13 cellular contexts compared by ENCODE assay signal in the genomic region with DNA sequence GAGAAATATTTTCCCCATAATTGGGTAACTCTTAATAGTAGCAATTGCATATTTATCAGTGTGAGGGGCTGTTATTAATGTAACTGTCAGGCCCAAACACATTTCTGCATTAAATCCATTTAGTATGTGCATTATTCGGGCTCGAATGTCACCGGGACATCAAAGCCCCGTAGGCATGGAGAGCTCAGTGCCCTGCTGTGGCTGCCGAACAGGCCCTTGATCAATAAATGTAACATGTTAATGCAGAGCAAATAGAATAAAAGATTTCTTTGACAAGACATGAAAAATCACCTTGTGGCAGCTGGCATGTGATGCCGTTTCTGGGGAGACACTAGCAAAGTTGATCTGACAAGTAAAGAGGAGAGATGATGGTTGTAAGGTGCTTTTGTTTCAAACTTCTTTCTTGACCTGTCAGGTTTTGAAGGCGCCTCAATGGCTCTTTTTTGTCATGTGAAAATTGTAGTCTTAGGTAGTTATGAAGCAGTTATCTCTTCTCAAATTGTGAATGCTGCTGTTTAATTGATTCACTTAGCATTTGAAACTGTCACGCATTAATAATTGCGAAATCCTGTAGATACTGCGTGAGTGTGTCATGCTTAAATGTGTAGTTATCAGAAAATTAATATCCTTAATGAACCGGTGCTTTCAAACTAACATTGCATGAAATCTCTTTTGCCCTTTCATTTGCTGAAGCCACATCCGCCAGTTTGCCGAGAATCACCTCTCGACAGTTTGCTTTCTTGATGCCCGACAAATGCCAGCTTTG. TPM values are rescaled to one million over a fixed set of nuclear protein-coding genes. Genes with fewer than 3 reads are reported as not detected.
DNase-seq lines count a peak whose midpoint lies in the region; TF ChIP-seq lines count a peak whose summit lies in the region.
"Had no signal": no experiment of that assay in that cellular context is flagged by ENCODE, and none has a peak within 500 bp of the region (broad histone marks: within the 10 kb centered on the region; RNA-seq: fewer than 3 reads in every experiment).

No MANE protein-coding gene starts in this region.

- H3K9me3 ChIP-seq in BE2C: no peaks in the 10 kb centered on the region

- TF ChIP-seq CTCF in BE2C (IDR thresholded peaks at IDR 0.05; ENCODE audit: low read depth, low read length) (no peak), GM13977 (IDR thresholded peaks at IDR 0.05; ENCODE audit: extremely low read depth, insufficient read depth, missing control alignments) (no peak)

- no peaks in the 10 kb centered on the region for H3K36me3 ChIP-seq in BE2C

- no peaks in the 10 kb centered on the region for H3K4me1 ChIP-seq in BE2C

- H3K4me3 ChIP-seq in BE2C (ENCODE audit: low read depth, low read length): no peak overlapping the region
- H3K4me3 ChIP-seq: A549 had no signal

- in situ Hi-C loops in GM13977 (cut with MboI; ENCODE audit: low pct_unique_long_range_greater_than_20kb, low sequenced_read_pairs, unreplicated experiment): no loop called here

- no peaks in the 10 kb centered on the region for H3K27me3 ChIP-seq in BE2C

- peak; percentile 53 for DNase-seq in NCI-H748 (lab: John Stamatoyannopoulos, UW; ENCODE audit: unreplicated experiment)
- DNase-seq in NCI-H748 treated with DMSO at 0.1 percent for 48 hours (lab: John Stamatoyannopoulos, UW): no peak
- DNase-seq in NCI-H146 treated with DMSO at 0.1 percent for 48 hours (lab: John Stamatoyannopoulos, UW; ENCODE audit: unreplicated experiment): peak; percentile 53
- peak; percentile 22 for DNase-seq in foreskin melanocyte
- peak; percentile 44 for DNase-seq in retina
- no peak for DNase-seq in activated naive CD4-positive, alpha-beta T cell treated with Interleukin-2 at 50 U/mL for 16 hours
- DNase-seq in BE2C: no peak
- DNase-seq in GM13977 (ENCODE audit: low spot score): no peak
- DNase-seq: DMS53, MM.1S, NCI-H82, SIG-M5 had no signal

RNA-seq across cellular contexts. Expression of a gene that starts 19.4 kb away (rescaled TPM):
- 1.4 TPM for polyA plus RNA-seq in BE2C (2012; ENCODE audit: insufficient read depth, insufficient read length, low read depth)

RNA-seq across cellular contexts. Expression of a gene that starts 49.3 kb away (rescaled TPM):
- 21.6 TPM for polyA plus RNA-seq in BE2C (2012; ENCODE audit: insufficient read depth, insufficient read length, low read depth)

Comparison
In these comparisons a context has a peak if more than half of its experiments do, and no peak if none do; other contexts are left out.
1. DNase-seq: peak in NCI-H748 (single experiment), NCI-H146 treated with DMSO at 0.1 percent for 48 hours (single experiment), foreskin melanocyte (single experiment) and retina (single experiment); none in NCI-H748 treated with DMSO at 0.1 percent for 48 hours (single experiment), activated naive CD4-positive, alpha-beta T cell treated with Interleukin-2 at 50 U/mL for 16 hours (single experiment), BE2C (single experiment) and GM13977 (single experiment).